6 cellular contexts compared by ENCODE assay signal in the genomic region with DNA sequence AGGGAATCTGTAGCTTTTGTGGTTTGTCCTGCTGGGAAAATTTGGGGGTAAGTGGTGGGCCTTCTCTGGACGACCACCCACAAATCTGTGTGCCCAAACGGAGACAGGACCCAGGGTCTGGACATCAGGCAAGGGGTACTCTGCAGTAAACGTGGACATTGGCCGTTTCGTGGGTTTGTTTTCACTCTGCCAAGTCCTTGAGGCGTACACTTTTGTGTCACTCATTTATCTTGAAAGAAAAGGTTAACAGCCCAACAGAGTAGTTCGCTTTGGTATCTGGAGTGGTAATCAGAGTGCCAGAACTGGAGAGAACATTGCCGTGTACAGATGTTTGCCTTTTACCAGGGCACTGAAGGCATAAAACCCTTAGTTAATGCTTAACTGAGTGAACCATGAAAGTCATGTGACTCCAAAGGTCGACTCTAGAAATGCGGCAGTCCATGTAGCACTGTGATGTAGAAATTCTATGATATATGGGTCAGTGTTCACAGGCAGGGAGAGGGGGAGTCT. TPM values are rescaled to one million over a fixed set of nuclear protein-coding genes. Genes with fewer than 3 reads are reported as not detected.
A peak's percentile ranks its signal among the peaks of the same experiment; 100 is the strongest.
DNase-seq lines count a peak whose midpoint lies in the region; ATAC-seq lines count a peak whose summit lies in the region.

No MANE protein-coding gene starts in this region.

- DNase-seq in activated T-cell treated with anti-CD3 and anti-CD28 coated beads, Interleukin-2, amount 50 U/mL, for 72 hours = no peak
- DNase-seq in activated T-cell treated with anti-CD3 and anti-CD28 coated beads, Interleukin-2, amount 50 U/mL, for 48 hours = no peak
- DNase-seq in amniotic epithelial cell (ENCODE audit: low read depth) (peak; percentile 67), mucosa of gallbladder (ENCODE audit: low spot score) (peak; percentile 66), NCI-H146 treated with DMSO at 0.1 percent for 48 hours (lab: John Stamatoyannopoulos, UW; ENCODE audit: unreplicated experiment) (no peak)

- H3K27me3 Mint-ChIP-seq in activated T-cell treated with anti-CD3 and anti-CD28 coated beads, Interleukin-2, amount 50 U/mL, for 72 hours (ENCODE audit: low read depth) = no peaks in the 10 kb centered on the region

- peak overlapping the region; percentile 90 for H3K4me3 Mint-ChIP-seq in activated T-cell treated with anti-CD3 and anti-CD28 coated beads, Interleukin-2, amount 50 U/mL, for 72 hours

- peaks cover 0 to 2% of the 10 kb centered on the region in 2 donors for H3K36me3 Mint-ChIP-seq in activated T-cell treated with anti-CD3 and anti-CD28 coated beads, Interleukin-2, amount 50 U/mL, for 72 hours (ENCODE audit: insufficient read depth in 2 of 2)

- ATAC-seq in activated T-cell treated with anti-CD3 and anti-CD28 coated beads, Interleukin-2, amount 50 U/mL, for 72 hours (replicated peaks in 1 of 2) = no peak
- ATAC-seq in HG02884 (IDR thresholded peaks at IDR 0.05; ENCODE audit: unreplicated experiment) = no peak

- peaks cover 55% of the 10 kb centered on the region for H3K4me1 Mint-ChIP-seq in activated T-cell treated with anti-CD3 and anti-CD28 coated beads, Interleukin-2, amount 50 U/mL, for 72 hours (ENCODE audit: low read depth)

- H3K27ac Mint-ChIP-seq in activated T-cell treated with anti-CD3 and anti-CD28 coated beads, Interleukin-2, amount 50 U/mL, for 72 hours = peak overlapping the region; percentile 96

- H3K9me3 Mint-ChIP-seq in activated T-cell treated with anti-CD3 and anti-CD28 coated beads, Interleukin-2, amount 50 U/mL, for 72 hours = no peaks in the 10 kb centered on the region

RNA-seq across cellular contexts. Expression of a gene that starts 15.4 kb away (rescaled TPM):
- 10 to 100 TPM; 58.5 to 69.7 TPM for total RNA-seq in activated T-cell treated with anti-CD3 and anti-CD28 coated beads, Interleukin-2, amount 50 U/mL, for 72 hours
- 70.3 TPM for total RNA-seq in mucosa of gallbladder

RNA-seq across cellular contexts. Expression of a gene that starts 15.6 kb away (rescaled TPM):
- 1 to 10 TPM; 3.8 to 4.5 TPM for total RNA-seq in activated T-cell treated with anti-CD3 and anti-CD28 coated beads, Interleukin-2, amount 50 U/mL, for 72 hours
- 2.3 TPM for total RNA-seq in mucosa of gallbladder

RNA-seq across cellular contexts. Expression of a gene that starts 36.4 kb away (rescaled TPM):
- total RNA-seq in activated T-cell treated with anti-CD3 and anti-CD28 coated beads, Interleukin-2, amount 50 U/mL, for 72 hours = not detected
- total RNA-seq in mucosa of gallbladder = not detected

RNA-seq across cellular contexts. Expression of a gene that starts 41.9 kb away (rescaled TPM):
- total RNA-seq in activated T-cell treated with anti-CD3 and anti-CD28 coated beads, Interleukin-2, amount 50 U/mL, for 72 hours = 10 to 100 TPM; 16.8 to 18.2 TPM
- total RNA-seq in mucosa of gallbladder = 39.9 TPM

RNA-seq across cellular contexts. Expression of a gene that starts 57.9 kb away (rescaled TPM):
- 10 to 100 TPM; 11.4 to 12.2 TPM for total RNA-seq in activated T-cell treated with anti-CD3 and anti-CD28 coated beads, Interleukin-2, amount 50 U/mL, for 72 hours
- total RNA-seq in mucosa of gallbladder = 16.8 TPM

Comparison
In these comparisons a context has a peak if more than half of its experiments do, and no peak if none do; other contexts are left out.
1. DNase-seq: peak in amniotic epithelial cell (single experiment) and mucosa of gallbladder (single experiment); none in activated T-cell treated with anti-CD3 and anti-CD28 coated beads, Interleukin-2, amount 50 U/mL, for 72 hours (0 of 2), activated T-cell treated with anti-CD3 and anti-CD28 coated beads, Interleukin-2, amount 50 U/mL, for 48 hours (0 of 2) and NCI-H146 treated with DMSO at 0.1 percent for 48 hours (single experiment).